In genomic region chr4:48329976-48330375, GRCh38 we compare ENCODE assay signal across 11 cellular contexts. TPM values are rescaled to one million over a fixed set of nuclear protein-coding genes. Genes with fewer than 3 reads are reported as not detected.
DNase-seq lines count a peak whose midpoint lies in the region; FAIRE-seq and TF ChIP-seq lines count a peak whose summit lies in the region.
"Had no signal": no experiment of that assay in that cellular context is flagged by ENCODE, and none has a peak within 500 bp of the region (broad histone marks: within the 10 kb centered on the region; RNA-seq: fewer than 3 reads in every experiment).

No MANE protein-coding gene starts in this region.

- TF ChIP-seq CTCF in suprapubic skin (IDR thresholded peaks at IDR 0.05) = no peak

- H3K9me3 ChIP-seq in GM23248 (ENCODE audit: low read depth) (no peaks in the 10 kb centered on the region), SJCRH30 (replicated peaks) (no peaks in the 10 kb centered on the region), skeletal muscle tissue (ENCODE audit: control insufficient read depth in 3 of 3, low read length in 3 of 3) (no peaks in the 10 kb centered on the region), suprapubic skin (no peaks in the 10 kb centered on the region)
- H3K9me3 ChIP-seq: prostate gland had no signal

- no peak for TF ChIP-seq EP300 in suprapubic skin (IDR thresholded peaks at IDR 0.05)

- no peaks in the 10 kb centered on the region for H3K9me2 ChIP-seq in GM23248 (ENCODE audit: insufficient read depth)

- H3K79me2 ChIP-seq in GM23248 (ENCODE audit: insufficient read depth) = no peaks in the 10 kb centered on the region

- peak; percentile 87 for DNase-seq in GM23248
- peak in 1 of 2 experiments; percentile 76 for DNase-seq in SJCRH30
- DNase-seq in fibroblast of gingiva (ENCODE audit: low read depth) = peak; percentile 78
- DNase-seq in suprapubic skin (ENCODE audit: low spot score in 2 of 2) = no peak
- no peak for DNase-seq in GM12892 (ENCODE audit: insufficient read length)
- DNase-seq in retina = no peak
- DNase-seq in D341Med (ENCODE audit: low spot score) = no peak
- DNase-seq: left ventricle myocardium superior, WERI-Rb-1 had no signal

- TF ChIP-seq POLR2A in suprapubic skin (IDR thresholded peaks at IDR 0.05) (no peak), GM12892 (IDR thresholded peaks at IDR 0.05; ENCODE audit: low read depth, low read length) (no peak)

- FAIRE-seq in GM12892 (lab: Jason Lieb, UNC) = no peak

- H3K27me3 ChIP-seq in GM23248 (replicated peaks; ENCODE audit: insufficient read depth) (no peaks in the 10 kb centered on the region), SJCRH30 (no peaks in the 10 kb centered on the region), skeletal muscle tissue (ENCODE audit: control insufficient read depth in 3 of 3, insufficient read depth in 3 of 3, low read length in 3 of 3) (no peaks in the 10 kb centered on the region), suprapubic skin (no peaks in the 10 kb centered on the region)

- peaks cover 30% of the 10 kb centered on the region for H3F3A ChIP-seq in GM23248 (ENCODE audit: insufficient read depth)

- peak overlapping the region; percentile 91 for H3K4me2 ChIP-seq in GM23248 (ENCODE audit: unreplicated experiment)

- H2AFZ ChIP-seq in GM23248 = 0 out of 2 replicates have a peak overlapping the region, but pooled peaks have one; percentile 25

- H3K9ac ChIP-seq in GM23248 (peak overlapping the region; percentile 66), skeletal muscle tissue (ENCODE audit: low read depth in 1 of 3, low read length in 3 of 3) (peak overlapping the region in 1 of 3 donors; percentile 47)

- H4K20me1 ChIP-seq in GM23248 (ENCODE audit: insufficient read depth) = no peaks in the 10 kb centered on the region

- H3K4me1 ChIP-seq in GM23248 (ENCODE audit: insufficient read depth) = peaks cover 49% of the 10 kb centered on the region
- peaks cover 49% of the 10 kb centered on the region for H3K4me1 ChIP-seq in SJCRH30
- peaks cover 7 to 26% (median 13%) of the 10 kb centered on the region in 3 donors for H3K4me1 ChIP-seq in skeletal muscle tissue (ENCODE audit: control insufficient read depth in 3 of 3, insufficient read depth in 3 of 3, low read length in 3 of 3)
- H3K4me1 ChIP-seq in suprapubic skin = peaks cover 29% of the 10 kb centered on the region

- in situ Hi-C loops in GM23248 (cut with MboI) = no loop called here

- no peaks in the 10 kb centered on the region for H3K36me3 ChIP-seq in GM23248 (ENCODE audit: low read depth)
- no peaks in the 10 kb centered on the region for H3K36me3 ChIP-seq in SJCRH30
- no peaks in the 10 kb centered on the region for H3K36me3 ChIP-seq in skeletal muscle tissue (ENCODE audit: control insufficient read depth in 3 of 3, insufficient read depth in 3 of 3, low read length in 3 of 3)
- no peaks in the 10 kb centered on the region for H3K36me3 ChIP-seq in suprapubic skin
- H3K36me3 ChIP-seq: prostate gland, WERI-Rb-1 had no signal

- H3K27ac ChIP-seq in GM23248 (peak overlapping the region; percentile 80), SJCRH30 (peak overlapping the region; percentile 100), skeletal muscle tissue (ENCODE audit: low read depth, low read length) (peak overlapping the region; percentile 52), suprapubic skin (no peak overlapping the region)
- H3K27ac ChIP-seq: WERI-Rb-1 had no signal

- peak overlapping the region; percentile 45 for H3K4me3 ChIP-seq in GM23248
- peak overlapping the region; percentile 7 for H3K4me3 ChIP-seq in SJCRH30
- H3K4me3 ChIP-seq in skeletal muscle tissue (ENCODE audit: low read length in 3 of 3) = no peak overlapping the region
- no peak overlapping the region for H3K4me3 ChIP-seq in suprapubic skin
- H3K4me3 ChIP-seq: prostate gland had no signal

RNA-seq across cellular contexts. Expression of gene SLAIN2, which starts 11.4 kb away (rescaled TPM):
- 60.4 and 98.3 TPM in 2 replicates for total RNA-seq in GM23248 (2014; rRNA removed; shearing (Covaris generic))
- polyA plus RNA-seq in GM23248 (2016; fragmentation: Nextera tagmentation; extraction: Ambion mirVana) = 41.9 and 46.2 TPM in 2 replicates
- total RNA-seq in SJCRH30 (2014; rRNA removed; shearing (Covaris generic)) = 141 and 145 TPM in 2 replicates
- 53.8 TPM for total RNA-seq in skeletal muscle tissue
- 100 to 1,000 TPM in 3 of 4 donors, 10 to 100 TPM in 1; 84.7 to 167 (median 147) TPM for total RNA-seq in suprapubic skin
- 35.2 TPM for polyA plus RNA-seq in GM12892 (2012; ENCODE audit: missing spikeins)

Comparison
In these comparisons a context has a peak if more than half of its experiments do, and no peak if none do; other contexts are left out.
1. DNase-seq: peak in GM23248 (single experiment) and fibroblast of gingiva (single experiment); none in suprapubic skin (0 of 2), GM12892 (single experiment), retina (single experiment) and D341Med (single experiment).
2. H3K4me3 ChIP-seq: peak in GM23248 (single experiment) and SJCRH30 (single experiment); none in skeletal muscle tissue (0 of 3) and suprapubic skin (single experiment).